In genomic region chr11:2582958-2583604, GRCh38 we compare ENCODE assay signal across 11 cellular contexts.
DNase-seq lines count a peak whose midpoint lies in the region; TF ChIP-seq lines count a peak whose summit lies in the region.
"Had no signal": no experiment of that assay in that cellular context is flagged by ENCODE, and none has a peak within 500 bp of the region (broad histone marks: within the 10 kb centered on the region; RNA-seq: fewer than 3 reads in every experiment).

No MANE protein-coding gene starts in this region.

- no peak overlapping the region for H3K14ac ChIP-seq in mesenchymal stem cell (ENCODE audit: low read length in 2 of 2)

- intact Hi-C loops in left ventricle myocardium inferior (cut with micrococcal nuclease): no loop called here
- intact Hi-C loops in sigmoid colon (cut with DNase I): no loop called here

- H3K4me2 ChIP-seq in mesenchymal stem cell (ENCODE audit: low read length, poor library complexity, severe bottlenecking): no peak overlapping the region

- H3K4me3 ChIP-seq in WERI-Rb-1 (ENCODE audit: low read depth, low read length) (no peak overlapping the region), left ventricle myocardium inferior (no peak overlapping the region), sigmoid colon (no peak overlapping the region), mesenchymal stem cell (ENCODE audit: insufficient read depth in 1 of 2, low read depth in 1 of 2, low read length in 2 of 2) (no peak overlapping the region)

- no peak overlapping the region for H3K27ac ChIP-seq in WERI-Rb-1
- peak overlapping the region; percentile 40 for H3K27ac ChIP-seq in left ventricle myocardium inferior (replicated peaks)
- H3K27ac ChIP-seq in sigmoid colon: no peak overlapping the region
- H3K27ac ChIP-seq in mesenchymal stem cell (ENCODE audit: low read length, poor library complexity, severe bottlenecking): no peak overlapping the region
- H3K27ac ChIP-seq: neutrophil had no signal

- H4K91ac ChIP-seq in mesenchymal stem cell (ENCODE audit: low read length): no peak overlapping the region

- DNase-seq in Daoy (ENCODE audit: low read depth): peak; percentile 0
- peak; percentile 3 for DNase-seq in WERI-Rb-1
- peak; percentile 9 for DNase-seq in left ventricle myocardium inferior
- DNase-seq in sigmoid colon: peak; percentile 57
- no peak for DNase-seq in mesenchymal stem cell
- DNase-seq in occipital lobe (lab: John Stamatoyannopoulos, UW): no peak
- no peak for DNase-seq in erythroblast (lab: John Stamatoyannopoulos, UW)
- DNase-seq: Karpas-422, kidney glomerular epithelial cell, NCI-H187 treated with DMSO at 0.1 percent for 48 hours had no signal

- no peak overlapping the region for H3K18ac ChIP-seq in mesenchymal stem cell (ENCODE audit: low read depth in 1 of 2, low read length in 2 of 2)

- H2AFZ ChIP-seq in mesenchymal stem cell (ENCODE audit: low read depth, low read length): no peak overlapping the region

- no peak overlapping the region for H2BK15ac ChIP-seq in mesenchymal stem cell (ENCODE audit: low read depth, poor library complexity, severe bottlenecking)

- peaks cover 40% of the 10 kb centered on the region for H3K4me1 ChIP-seq in left ventricle myocardium inferior
- peaks cover 0 to 8% (median 2%) of the 10 kb centered on the region in 4 donors for H3K4me1 ChIP-seq in sigmoid colon
- H3K4me1 ChIP-seq in mesenchymal stem cell (ENCODE audit: control insufficient read depth, insufficient read depth, low read depth, low read length): peaks cover 40% of the 10 kb centered on the region

- no peak overlapping the region for H2AK5ac ChIP-seq in mesenchymal stem cell (ENCODE audit: low read length, severe bottlenecking)

- 87 to 92% methylated on average over 33 of the region's 33 CpGs for WGBS in sigmoid colon, 2 donors
- WGBS in mesenchymal stem cell: 87% methylated on average over 33 of the region's 33 CpGs

- no peak overlapping the region for H2BK120ac ChIP-seq in mesenchymal stem cell (ENCODE audit: low read depth, low read length)

- H3K9me3 ChIP-seq in WERI-Rb-1 (ENCODE audit: severe bottlenecking): no peaks in the 10 kb centered on the region
- no peaks in the 10 kb centered on the region for H3K9me3 ChIP-seq in left ventricle myocardium inferior (replicated peaks)
- H3K9me3 ChIP-seq in sigmoid colon: no peaks in the 10 kb centered on the region
- no peaks in the 10 kb centered on the region for H3K9me3 ChIP-seq in mesenchymal stem cell (ENCODE audit: control insufficient read depth, low read length)
- H3K9me3 ChIP-seq: neutrophil had no signal

- no peaks in the 10 kb centered on the region for H3K79me1 ChIP-seq in mesenchymal stem cell (replicated peaks; ENCODE audit: low read length, poor library complexity, severe bottlenecking)

- H3K4ac ChIP-seq in mesenchymal stem cell (ENCODE audit: low read depth in 1 of 2, low read length in 2 of 2): no peak overlapping the region

- no peak overlapping the region for H2BK5ac ChIP-seq in mesenchymal stem cell (ENCODE audit: low read depth, low read length, poor library complexity, severe bottlenecking)

- TF ChIP-seq CTCF in WERI-Rb-1 (IDR thresholded peaks at IDR 0.05; ENCODE audit: low read depth, low read length) (no peak), left ventricle myocardium inferior (IDR thresholded peaks at IDR 0.05; ENCODE audit: borderline replicate concordance) (no peak), sigmoid colon (IDR thresholded peaks at IDR 0.05) (no peak)

- H3K27me3 ChIP-seq in WERI-Rb-1 (ENCODE audit: insufficient read depth, low read depth, severe bottlenecking): no peaks in the 10 kb centered on the region
- H3K27me3 ChIP-seq in left ventricle myocardium inferior (ENCODE audit: low read depth): no peaks in the 10 kb centered on the region
- no peaks in the 10 kb centered on the region for H3K27me3 ChIP-seq in sigmoid colon
- H3K27me3 ChIP-seq in mesenchymal stem cell (ENCODE audit: control insufficient read depth in 1 of 2, insufficient read depth in 1 of 2, low read length in 2 of 2): peaks cover 18 to 20% of the 10 kb centered on the region in 2 experiments
- H3K27me3 ChIP-seq: neutrophil had no signal

- H4K8ac ChIP-seq in mesenchymal stem cell (ENCODE audit: low read length): no peak overlapping the region

- H3K36me3 ChIP-seq in WERI-Rb-1 (no peaks in the 10 kb centered on the region), left ventricle myocardium inferior (no peaks in the 10 kb centered on the region), sigmoid colon (no peaks in the 10 kb centered on the region), mesenchymal stem cell (ENCODE audit: control insufficient read depth in 1 of 2, insufficient read depth in 2 of 2, low read depth in 1 of 2, low read length in 2 of 2) (no peaks in the 10 kb centered on the region)

- H3K9ac ChIP-seq in mesenchymal stem cell (ENCODE audit: low read length): no peak overlapping the region

- no peak for TF ChIP-seq EP300 in sigmoid colon (IDR thresholded peaks at IDR 0.05)

- H3K23ac ChIP-seq in mesenchymal stem cell (ENCODE audit: low read length in 2 of 2): no peak overlapping the region

- TF ChIP-seq POLR2A in sigmoid colon (IDR thresholded peaks at IDR 0.05) (no peak), erythroblast (IDR thresholded peaks at IDR 0.05; ENCODE audit: low read length) (no peak)

- no peak overlapping the region for H2BK12ac ChIP-seq in mesenchymal stem cell (ENCODE audit: low read length in 2 of 2)

Comparison
In these comparisons a context has a peak if more than half of its experiments do, and no peak if none do; other contexts are left out.
1. DNase-seq: peak in Daoy (single experiment), WERI-Rb-1 (single experiment), left ventricle myocardium inferior (single experiment) and sigmoid colon (single experiment); none in mesenchymal stem cell (single experiment), occipital lobe (single experiment) and erythroblast (0 of 2).